ENCODE assay signal across 8 cellular contexts in genomic region chr11:19345519-19345847, GRCh38.
DNase-seq lines count a peak whose midpoint lies in the region; ATAC-seq, FAIRE-seq and TF ChIP-seq lines count a peak whose summit lies in the region.
"Had no signal": no experiment of that assay in that cellular context is flagged by ENCODE, and none has a peak within 500 bp of the region (broad histone marks: within the 10 kb centered on the region; RNA-seq: fewer than 3 reads in every experiment).

No MANE protein-coding gene starts in this region.

- FAIRE-seq in small intestine (lab: Jason Lieb, UNC), result no peak

- intact Hi-C loops in mucosa of descending colon (cut with DNase I, micrococcal nuclease), result no loop called here

- H3K27ac ChIP-seq in small intestine (ENCODE audit: low read depth in 1 of 2, low read length in 1 of 2), result no peak overlapping the region
- H3K27ac ChIP-seq: SK-N-MC had no signal

- peak overlapping the region; percentile 65 for H3K4me3 Mint-ChIP-seq in chondrocyte (ENCODE audit: unreplicated experiment)
- H3K4me3 Mint-ChIP-seq in activated T-helper 17 cell treated with anti-CD3 and anti-CD28 coated beads, Interleukin-2, amount 50 U/mL, for 72 hours, result no peak overlapping the region

- H3K36me3 ChIP-seq in mucosa of descending colon (ENCODE audit: low read depth) (no peaks in the 10 kb centered on the region), small intestine (ENCODE audit: control insufficient read depth in 2 of 2, insufficient read depth in 2 of 2, low read length in 2 of 2) (no peaks in the 10 kb centered on the region)

- H3K4me1 Mint-ChIP-seq in chondrocyte (ENCODE audit: low read depth), result peaks cover 17% of the 10 kb centered on the region
- peaks cover 6% of the 10 kb centered on the region for H3K4me1 Mint-ChIP-seq in activated T-helper 17 cell treated with anti-CD3 and anti-CD28 coated beads, Interleukin-2, amount 50 U/mL, for 72 hours

- no peaks in the 10 kb centered on the region for H3K9me3 Mint-ChIP-seq in chondrocyte (ENCODE audit: low read depth)
- no peaks in the 10 kb centered on the region for H3K9me3 Mint-ChIP-seq in activated T-helper 17 cell treated with anti-CD3 and anti-CD28 coated beads, Interleukin-2, amount 50 U/mL, for 72 hours

- H3K9me3 ChIP-seq in mucosa of descending colon (no peaks in the 10 kb centered on the region), small intestine (ENCODE audit: control insufficient read depth, low read depth) (no peaks in the 10 kb centered on the region)

- no peak overlapping the region for H3K27ac Mint-ChIP-seq in chondrocyte (ENCODE audit: unreplicated experiment)
- no peak overlapping the region for H3K27ac Mint-ChIP-seq in activated T-helper 17 cell treated with anti-CD3 and anti-CD28 coated beads, Interleukin-2, amount 50 U/mL, for 72 hours

- DNase-seq in chondrocyte (ENCODE audit: low spot score) (no peak), mucosa of descending colon (no peak), 8988T (no peak), small intestine (no peak)

- no peaks in the 10 kb centered on the region for H3K36me3 Mint-ChIP-seq in chondrocyte (ENCODE audit: low read depth)
- no peaks in the 10 kb centered on the region for H3K36me3 Mint-ChIP-seq in activated T-helper 17 cell treated with anti-CD3 and anti-CD28 coated beads, Interleukin-2, amount 50 U/mL, for 72 hours (ENCODE audit: low read depth)

- ATAC-seq in GM18867 (IDR thresholded peaks at IDR 0.05; ENCODE audit: unreplicated experiment) (peak; percentile 36), HG03066 (IDR thresholded peaks at IDR 0.05; ENCODE audit: low read depth, unreplicated experiment) (peak; percentile 26), mucosa of descending colon (peak; percentile 43)
- ATAC-seq in activated T-helper 17 cell treated with anti-CD3 and anti-CD28 coated beads, Interleukin-2, amount 50 U/mL, for 72 hours (replicated peaks), result no peak

- whole genome bisulfite sequencing in small intestine, 3 donors, result 1 to 6% (median 3%) methylated on average over 26 to 30 of the region's 30 CpGs

- H3K4me1 ChIP-seq in mucosa of descending colon (ENCODE audit: low read depth) (no peaks in the 10 kb centered on the region), small intestine (ENCODE audit: control insufficient read depth in 2 of 2, insufficient read depth in 1 of 2, low read depth in 1 of 2, low read length in 1 of 2) (no peaks in the 10 kb centered on the region)

- H3K27me3 Mint-ChIP-seq in chondrocyte (ENCODE audit: low read depth), result peaks cover 85% of the 10 kb centered on the region
- H3K27me3 Mint-ChIP-seq in activated T-helper 17 cell treated with anti-CD3 and anti-CD28 coated beads, Interleukin-2, amount 50 U/mL, for 72 hours, result peaks cover 54% of the 10 kb centered on the region

- no peak for TF ChIP-seq CTCF in chondrocyte (IDR thresholded peaks at IDR 0.05)
- TF ChIP-seq CTCF in mucosa of descending colon (IDR thresholded peaks at IDR 0.05), result no peak

- peaks cover 5 to 30% of the 10 kb centered on the region in 2 donors for H3K27me3 ChIP-seq in small intestine (ENCODE audit: control insufficient read depth in 2 of 2, insufficient read depth in 2 of 2, low read length in 2 of 2)

- H3K4me3 ChIP-seq in mucosa of descending colon (no peak overlapping the region), small intestine (ENCODE audit: low read depth in 1 of 2, low read length in 2 of 2) (no peak overlapping the region)
- H3K4me3 ChIP-seq: SK-N-MC had no signal
